ENCODE assay signal across 10 cellular contexts in the genomic region with DNA sequence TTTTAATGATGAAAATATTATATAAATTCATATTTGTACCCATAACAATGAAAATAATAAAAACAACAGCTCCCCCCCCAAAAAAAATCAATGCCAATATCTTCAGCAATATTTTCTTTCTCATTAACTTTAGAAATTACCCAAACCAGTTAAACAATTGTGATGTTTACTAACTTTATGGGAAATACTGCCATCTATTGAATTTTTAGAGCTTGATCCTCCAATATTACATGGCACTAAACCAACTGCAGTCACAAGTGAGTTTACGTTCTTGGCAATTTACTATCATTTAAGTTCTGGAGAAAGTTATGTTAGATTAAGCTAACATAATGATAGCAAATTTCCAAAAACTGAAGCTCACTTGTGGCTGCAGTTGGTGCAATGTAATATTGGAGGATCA.
DNase-seq lines count a peak whose midpoint lies in the region; ATAC-seq and TF ChIP-seq lines count a peak whose summit lies in the region.
"Had no signal": no experiment of that assay in that cellular context is flagged by ENCODE, and none has a peak within 500 bp of the region (broad histone marks: within the 10 kb centered on the region; RNA-seq: fewer than 3 reads in every experiment).

No MANE protein-coding gene starts in this region.

- H3K4me3 ChIP-seq in SU-DHL-6 (ENCODE audit: insufficient read depth, low read length, poor library complexity, severe bottlenecking) (no peak overlapping the region), right cardiac atrium (ENCODE audit: low read length) (no peak overlapping the region)
- H3K4me3 ChIP-seq in CD8-positive, alpha-beta memory T cell (ENCODE audit: low read length): no peak overlapping the region

- peak overlapping the region; percentile 71 for H2AFZ ChIP-seq in SU-DHL-6 (ENCODE audit: low read depth, low read length, severe bottlenecking)

- no peak overlapping the region for H3K4me2 ChIP-seq in SU-DHL-6 (ENCODE audit: low read depth, low read length, poor library complexity, severe bottlenecking)

- no peaks in the 10 kb centered on the region for H3K79me2 ChIP-seq in SU-DHL-6 (ENCODE audit: insufficient read depth, low read length)

- H3K27me3 ChIP-seq in SU-DHL-6 (ENCODE audit: low read length) (no peaks in the 10 kb centered on the region), right cardiac atrium (ENCODE audit: control insufficient read depth, insufficient read depth) (no peaks in the 10 kb centered on the region)
- H3K27me3 ChIP-seq in CD8-positive, alpha-beta memory T cell (ENCODE audit: insufficient read depth, low read length, poor library complexity, severe bottlenecking): no peaks in the 10 kb centered on the region

- peak; percentile 59 for DNase-seq in DMS53 treated with DMSO at 0.1 percent for 48 hours (lab: John Stamatoyannopoulos, UW; ENCODE audit: unreplicated experiment)
- DNase-seq in NAMALWA (ENCODE audit: low spot score): peak; percentile 56
- peak; percentile 14 for DNase-seq in kidney tubule cell (ENCODE audit: low spot score)
- DNase-seq in CD8-positive, alpha-beta memory T cell: no peak
- no peak for DNase-seq in right cardiac atrium
- DNase-seq: activated CD8-positive, alpha-beta memory T cell treated with anti-CD3 and anti-CD28 coated beads, Interleukin-2, amount 50 U/mL, for 48 hours had no signal

- 18% methylated on average over 1 of the region's 1 CpG for WGBS in right cardiac atrium

- no peaks in the 10 kb centered on the region for H3K4me1 ChIP-seq in CD8-positive, alpha-beta memory T cell (ENCODE audit: insufficient read depth, low read length)
- H3K4me1 ChIP-seq in right cardiac atrium (ENCODE audit: control insufficient read depth, insufficient read depth, low read length): no peaks in the 10 kb centered on the region

- H3K27ac Mint-ChIP-seq in CD8-positive, alpha-beta memory T cell: no peak overlapping the region

- TF ChIP-seq CTCF in SU-DHL-6 (IDR thresholded peaks at IDR 0.05; ENCODE audit: insufficient read depth, low read length, poor library complexity, severe bottlenecking): peak; percentile 40

- H3K9me3 ChIP-seq in SU-DHL-6 (ENCODE audit: insufficient read depth, low read length) (no peaks in the 10 kb centered on the region), right cardiac atrium (ENCODE audit: control insufficient read depth, low read length) (no peaks in the 10 kb centered on the region)
- no peaks in the 10 kb centered on the region for H3K9me3 ChIP-seq in CD8-positive, alpha-beta memory T cell (ENCODE audit: low read length)

- H3K4me3 Mint-ChIP-seq in CD8-positive, alpha-beta memory T cell: no peak overlapping the region

- no peaks in the 10 kb centered on the region for H3F3A ChIP-seq in SU-DHL-6 (ENCODE audit: insufficient read depth)

- no peak for ATAC-seq in HG02981 (IDR thresholded peaks at IDR 0.05; ENCODE audit: unreplicated experiment)
- ATAC-seq in right cardiac atrium: no peak
- no peak for ATAC-seq in GM19351 (IDR thresholded peaks at IDR 0.05; ENCODE audit: unreplicated experiment)
- ATAC-seq: left lobe of liver had no signal

- H3K36me3 ChIP-seq in SU-DHL-6 (ENCODE audit: low read length): no peaks in the 10 kb centered on the region
- no peaks in the 10 kb centered on the region for H3K36me3 ChIP-seq in CD8-positive, alpha-beta memory T cell (ENCODE audit: insufficient read depth, low read length)

- CTCF ChIA-PET in CD8-positive, alpha-beta memory T cell (lab: Charles Lee): no interaction called here

- no peaks in the 10 kb centered on the region for H3K4me1 Mint-ChIP-seq in CD8-positive, alpha-beta memory T cell

- H3K9me3 Mint-ChIP-seq in CD8-positive, alpha-beta memory T cell: peaks cover 0 to 10% (median 7%) of the 10 kb centered on the region in 5 donors

- intact Hi-C loops in right cardiac atrium (cut with DNase I): loop anchor here in 1 of 4 donors (10.0 kb wide), 1 partner anchor 834 kb away; no protein-coding TSS in a partner anchor

- no peaks in the 10 kb centered on the region for H3K27me3 Mint-ChIP-seq in CD8-positive, alpha-beta memory T cell

- H4K20me1 ChIP-seq in SU-DHL-6 (ENCODE audit: low read depth, low read length): no peaks in the 10 kb centered on the region

- H3K9me2 ChIP-seq in SU-DHL-6 (replicated peaks; ENCODE audit: insufficient read depth, low read length): no peaks in the 10 kb centered on the region

- no peak overlapping the region for H3K9ac ChIP-seq in SU-DHL-6 (ENCODE audit: low read length)

- POLR2A ChIA-PET in CD8-positive, alpha-beta memory T cell (lab: Charles Lee): no interaction called here

- H3K36me3 Mint-ChIP-seq in CD8-positive, alpha-beta memory T cell: no peaks in the 10 kb centered on the region

- H3K27ac ChIP-seq in SU-DHL-6 (ENCODE audit: low read depth, low read length) (no peak overlapping the region), right cardiac atrium (ENCODE audit: low read length) (no peak overlapping the region)
- H3K27ac ChIP-seq in CD8-positive, alpha-beta memory T cell (ENCODE audit: low read depth, low read length): no peak overlapping the region

Comparison
In these comparisons a context has a peak if more than half of its experiments do, and no peak if none do; other contexts are left out.
1. DNase-seq: peak in DMS53 treated with DMSO at 0.1 percent for 48 hours (single experiment), NAMALWA (single experiment) and kidney tubule cell (single experiment); none in CD8-positive, alpha-beta memory T cell (0 of 5) and right cardiac atrium (0 of 3).